In genomic region chr10:103696094-103696410, GRCh38 we compare ENCODE assay signal across 2 cellular contexts.
TF ChIP-seq lines count a peak whose summit lies in the region.

No MANE protein-coding gene starts in this region.

TF ChIP-seq in endothelial cell of umbilical vein, 7 proteins besides CTCF, POLR2A, EP300 and RAD21 (continued from another document):
- TF ChIP-seq EZH2 (IDR thresholded peaks at IDR 0.05; ENCODE audit: borderline replicate concordance, low read depth, low read length, severe bottlenecking) (no peak), JUN (IDR thresholded peaks at IDR 0.05; ENCODE audit: borderline replicate concordance, insufficient read depth, insufficient read length, low read depth) (no peak), POLR2AphosphoS5 (IDR thresholded peaks at IDR 0.05; ENCODE audit: insufficient read depth, low read depth, low read length) (no peak), GATA2 (IDR thresholded peaks at IDR 0.05; ENCODE audit: insufficient read depth, insufficient read length, low read depth, low read length) (no peak)
TF ChIP-seq in endothelial cell of umbilical vein: peak in this region for 0.

TF ChIP-seq in HEK293T, 16 proteins besides CTCF, POLR2A, EP300 and RAD21:
- TF ChIP-seq, protein P1, sequence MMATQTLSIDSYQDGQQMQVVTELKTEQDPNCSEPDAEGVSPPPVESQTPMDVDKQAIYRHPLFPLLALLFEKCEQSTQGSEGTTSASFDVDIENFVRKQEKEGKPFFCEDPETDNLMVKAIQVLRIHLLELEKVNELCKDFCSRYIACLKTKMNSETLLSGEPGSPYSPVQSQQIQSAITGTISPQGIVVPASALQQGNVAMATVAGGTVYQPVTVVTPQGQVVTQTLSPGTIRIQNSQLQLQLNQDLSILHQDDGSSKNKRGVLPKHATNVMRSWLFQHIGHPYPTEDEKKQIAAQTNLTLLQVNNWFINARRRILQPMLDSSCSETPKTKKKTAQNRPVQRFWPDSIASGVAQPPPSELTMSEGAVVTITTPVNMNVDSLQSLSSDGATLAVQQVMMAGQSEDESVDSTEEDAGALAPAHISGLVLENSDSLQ (IDR thresholded peaks at IDR 0.05), result no peak
- TF ChIP-seq SUZ12 (IDR thresholded peaks at IDR 0.05) (no peak), FOXA1 (IDR thresholded peaks at IDR 0.05) (no peak), ZNF384 (IDR thresholded peaks at IDR 0.05) (no peak), SP1 (IDR thresholded peaks at IDR 0.05) (no peak), BHLHE40 (IDR thresholded peaks at IDR 0.05; ENCODE audit: borderline replicate concordance) (no peak), NFRKB (IDR thresholded peaks at IDR 0.05) (no peak), TARDBP (IDR thresholded peaks at IDR 0.05) (no peak), FOXK2 (IDR thresholded peaks at IDR 0.05) (no peak), L3MBTL2 (conservative IDR thresholded peaks at IDR 0.05) (no peak), ARNT (IDR thresholded peaks at IDR 0.05) (no peak), LEF1 (IDR thresholded peaks at IDR 0.05; ENCODE audit: borderline replicate concordance) (no peak), ELF4 (IDR thresholded peaks at IDR 0.05) (no peak), FOXM1 (IDR thresholded peaks at IDR 0.05; ENCODE audit: borderline replicate concordance) (no peak), HDGF (IDR thresholded peaks at IDR 0.05; ENCODE audit: borderline replicate concordance) (no peak), CTBP1 (IDR thresholded peaks at IDR 0.05; ENCODE audit: borderline replicate concordance) (no peak)
